In the genomic region with DNA sequence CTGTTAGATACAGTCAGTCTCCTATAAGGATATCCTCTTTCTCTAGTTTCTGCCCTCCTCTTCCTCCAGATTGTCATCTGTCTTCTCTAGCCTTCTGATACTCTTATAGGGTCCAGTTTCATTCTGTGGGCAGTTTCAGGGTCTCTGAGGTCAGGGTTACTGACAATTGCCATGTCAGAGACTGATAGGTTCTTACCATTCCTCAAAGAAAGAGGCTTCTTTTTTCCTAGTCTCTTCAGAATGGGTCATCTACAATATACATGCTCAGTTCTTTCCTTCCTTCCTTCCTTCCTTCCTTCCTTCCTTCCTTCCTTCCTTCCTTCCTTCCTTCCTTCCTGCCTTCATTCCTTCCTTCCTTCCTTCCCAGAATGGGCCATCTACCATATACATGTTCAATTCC, we compare ENCODE assay signal across 28 cellular contexts. TPM values are rescaled to one million over a fixed set of nuclear protein-coding genes. Genes with fewer than 3 reads are reported as not detected.
"Had no signal": no experiment of that assay in that cellular context is flagged by ENCODE, and none has a peak within 500 bp of the region (broad histone marks: within the 10 kb centered on the region; RNA-seq: fewer than 3 reads in every experiment).

No MANE protein-coding gene starts in this region.

- H3K9me3 ChIP-seq: testis, thoracic aorta, thyroid gland, upper lobe of right lung, vagina had no signal

- DNase-seq: stimulated activated CD4-positive, alpha-beta T cell treated with anti-CD3 and anti-CD28 coated beads, Interleukin-2, amount 100 ng/mL, for 48 hours; stimulated activated CD4-positive, alpha-beta T cell treated with anti-CD3 and anti-CD28 coated beads, Interleukin-4, amount 100 ng/mL, for 1 hour; stimulated activated CD4-positive, alpha-beta T cell treated with anti-CD3 and anti-CD28 coated beads, Interleukin-4, amount 100 ng/mL, for 24 hours; stimulated activated CD4-positive, alpha-beta T cell treated with anti-CD3 and anti-CD28 coated beads, Interleukin-4, amount 100 ng/mL, for 4 hours; stimulated activated CD8-positive, alpha-beta memory T cell treated with anti-CD3 and anti-CD28 coated beads, Interleukin-4, amount 100 ng/mL, for 48 hours; stimulated activated naive B cell treated with anti-CD40 and anti-IgM and Interleukin-4, amounts not matched to agents 10 μg/mL and 1 μg/mL and 100 μg/mL, for 72 hours; stimulated activated naive CD4-positive, alpha-beta T cell; stimulated activated naive CD4-positive, alpha-beta T cell treated with Interleukin-2 at 50 U/mL for 16 hours; stimulated activated naive CD8-positive, alpha-beta T cell treated with anti-CD3 and anti-CD28 coated beads, Interleukin-15, amount 100 ng/mL, for 72 hours; stimulated activated naive CD8-positive, alpha-beta T cell treated with anti-CD3 and anti-CD28 coated beads, Interleukin-15, Interleukin-2, amounts not matched to agents 100 U/mL and 50 U/mL, for 24 hours; stomach; substantia nigra; testis; thyroid gland; tibial artery; transverse colon; trophoblast cell; upper lobe of left lung; upper lobe of right lung; uterus had no signal

- H3K36me3 ChIP-seq: stomach, suprapubic skin, thoracic aorta, thyroid gland, tibial artery, tibial nerve, transverse colon, upper lobe of left lung, upper lobe of right lung, uterus, vagina had no signal

- H3K4me3 ChIP-seq: stomach, suprapubic skin, testis, thoracic aorta, thyroid gland, tibial artery, tibial nerve, transverse colon, upper lobe of left lung, upper lobe of right lung, uterus, vagina had no signal

- H3K27me3 ChIP-seq: stomach, suprapubic skin, testis, thyroid gland, tibial artery, tibial nerve, transverse colon, upper lobe of left lung, upper lobe of right lung, uterus, vagina had no signal

- H3K27ac ChIP-seq: stomach, suprapubic skin, testis, thoracic aorta, thyroid gland, tibial artery, tibial nerve, transverse colon, upper lobe of left lung, upper lobe of right lung, uterus, vagina had no signal

- H3K4me1 ChIP-seq: stomach, suprapubic skin, testis, thyroid gland, tibial artery, tibial nerve, transverse colon, upper lobe of left lung, upper lobe of right lung, uterus, vagina had no signal

RNA-seq across cellular contexts. Expression of a gene that starts 48.1 kb away (rescaled TPM):
- total RNA-seq: stomach, subcutaneous adipose tissue, suprapubic skin, temporal lobe, testis, thoracic aorta, thyroid gland, tibial nerve, transverse colon, upper lobe of left lung, upper lobe of right lung, ureter, urinary bladder, uterus, vagina had no signal
